In genomic region chr4:183412836-183413561, GRCh38 we compare ENCODE assay signal across 22 cellular contexts.
"Had no signal": no experiment of that assay in that cellular context is flagged by ENCODE, and none has a peak within 500 bp of the region (broad histone marks: within the 10 kb centered on the region; RNA-seq: fewer than 3 reads in every experiment).

No MANE protein-coding gene starts in this region.

- ATAC-seq: activated CD4-positive, alpha-beta T cell treated with anti-CD3 and anti-CD28 coated beads for 36 hours; activated T-cell treated with anti-CD3 and anti-CD28 coated beads, Interleukin-2, amount 50 U/mL, for 72 hours; left cardiac atrium; psoas muscle; stimulated activated naive B cell treated with anti-CD40 and anti-IgM and Interleukin-4, amounts not matched to agents 10 μg/mL and 1 μg/mL and 100 μg/mL, for 72 hours had no signal

- H3K27me3 Mint-ChIP-seq: activated CD4-positive, alpha-beta T cell treated with anti-CD3 and anti-CD28 coated beads for 36 hours; activated naive CD8-positive, alpha-beta T cell treated with anti-CD3 and anti-CD28 coated beads for 36 hours had no signal

- H3K36me3 ChIP-seq: adrenal gland, right atrium auricular region, stomach, thyroid gland had no signal

- H3K27ac Mint-ChIP-seq: activated CD4-positive, alpha-beta T cell treated with anti-CD3 and anti-CD28 coated beads for 36 hours; activated naive CD4-positive, alpha-beta T cell treated with anti-CD3 and anti-CD28 coated beads for 36 hours; activated naive CD8-positive, alpha-beta T cell treated with anti-CD3 and anti-CD28 coated beads for 36 hours; activated T-cell treated with anti-CD3 and anti-CD28 coated beads, Interleukin-2, amount 50 U/mL, for 72 hours had no signal

- H3K36me3 Mint-ChIP-seq: activated naive CD8-positive, alpha-beta T cell treated with anti-CD3 and anti-CD28 coated beads for 36 hours; brain; stimulated activated naive B cell treated with anti-CD40 and anti-IgM and Interleukin-4, amounts not matched to agents 10 μg/mL and 1 μg/mL and 100 μg/mL, for 72 hours had no signal

- H3K4me3 ChIP-seq: adrenal gland, psoas muscle, right atrium auricular region, stomach, thyroid gland had no signal

- H3K4me1 Mint-ChIP-seq: activated CD4-positive, alpha-beta T cell treated with anti-CD3 and anti-CD28 coated beads for 36 hours; activated naive CD8-positive, alpha-beta T cell treated with anti-CD3 and anti-CD28 coated beads for 36 hours had no signal

- H3K9me3 Mint-ChIP-seq: activated naive CD4-positive, alpha-beta T cell treated with anti-CD3 and anti-CD28 coated beads for 36 hours; activated naive CD8-positive, alpha-beta T cell treated with anti-CD3 and anti-CD28 coated beads for 36 hours; activated T-cell treated with anti-CD3 and anti-CD28 coated beads, Interleukin-2, amount 50 U/mL, for 72 hours; brain; stimulated activated naive B cell treated with anti-CD40 and anti-IgM and Interleukin-4, amounts not matched to agents 10 μg/mL and 1 μg/mL and 100 μg/mL, for 72 hours had no signal

- DNase-seq: activated CD4-positive, alpha-beta T cell treated with anti-CD3 and anti-CD28 coated beads for 36 hours; activated CD4-positive, CD25-positive, alpha-beta regulatory T cell; activated naive CD4-positive, alpha-beta T cell treated with anti-CD3 and anti-CD28 coated beads for 36 hours; activated naive CD8-positive, alpha-beta T cell treated with anti-CD3 and anti-CD28 coated beads for 36 hours; activated T-cell treated with anti-CD3 and anti-CD28 coated beads for 4 hours; activated T-cell treated with anti-CD3 and anti-CD28 coated beads, Interleukin-2, amount 50 U/mL, for 72 hours; adrenal gland; aorta; effector CD4-positive, alpha-beta T cell; glutamatergic neuron; left cardiac atrium; occipital lobe; psoas muscle; stimulated activated CD4-positive, alpha-beta T cell treated with anti-CD3 and anti-CD28 coated beads, Interleukin-15, amount 100 ng/mL, for 24 hours; stimulated activated CD4-positive, alpha-beta T cell treated with anti-CD3 and anti-CD28 coated beads, Interleukin-2, amount 100 ng/mL, for 24 hours; stimulated activated naive B cell treated with anti-CD40 and anti-IgM and Interleukin-4, amounts not matched to agents 10 μg/mL and 1 μg/mL and 100 μg/mL, for 72 hours; stomach; T-helper 1 cell; thyroid gland had no signal

- H3K9me3 ChIP-seq: adrenal gland, psoas muscle, right atrium auricular region, stomach, thyroid gland had no signal

- H3K4me1 ChIP-seq: adrenal gland, parathyroid adenoma, psoas muscle, right atrium auricular region, thyroid gland had no signal

- H3K4me3 Mint-ChIP-seq: activated CD4-positive, alpha-beta T cell treated with anti-CD3 and anti-CD28 coated beads for 36 hours; activated naive CD4-positive, alpha-beta T cell treated with anti-CD3 and anti-CD28 coated beads for 36 hours; activated naive CD8-positive, alpha-beta T cell treated with anti-CD3 and anti-CD28 coated beads for 36 hours; activated T-cell treated with anti-CD3 and anti-CD28 coated beads, Interleukin-2, amount 50 U/mL, for 72 hours; brain; stimulated activated naive B cell treated with anti-CD40 and anti-IgM and Interleukin-4, amounts not matched to agents 10 μg/mL and 1 μg/mL and 100 μg/mL, for 72 hours had no signal
